In genomic region chrX:48468247-48468671, GRCh38 we compare ENCODE assay signal across 9 cellular contexts. TPM values are rescaled to one million over a fixed set of nuclear protein-coding genes. Genes with fewer than 3 reads are reported as not detected.
DNase-seq lines count a peak whose midpoint lies in the region; ATAC-seq and TF ChIP-seq lines count a peak whose summit lies in the region.
"Had no signal": no experiment of that assay in that cellular context is flagged by ENCODE, and none has a peak within 500 bp of the region (broad histone marks: within the 10 kb centered on the region; RNA-seq: fewer than 3 reads in every experiment).

No MANE protein-coding gene starts in this region.

- no peak for TF ChIP-seq EP300 in tibial nerve (IDR thresholded peaks at IDR 0.05)

- H3K4me3 ChIP-seq in tibial nerve: peak overlapping the region; percentile 13 to 41 (median 30)

- peak; percentile 96 for DNase-seq in NCI-H82 (lab: John Stamatoyannopoulos, UW)
- DNase-seq in activated naive CD8-positive, alpha-beta T cell treated with anti-CD3 and anti-CD28 coated beads, Interleukin-2, amount 50 U/mL, for 16 hours (ENCODE audit: low read depth, low spot score): peak; percentile 39
- no peak for DNase-seq in mesothelial cell of epicardium (ENCODE audit: low spot score in 2 of 2, unreplicated experiment in 2 of 2)
- no peak for DNase-seq in tibial nerve (ENCODE audit: low spot score in 2 of 2)
- DNase-seq in SW 1271 (lab: John Stamatoyannopoulos, UW): no peak
- DNase-seq in SKM-1 (lab: John Stamatoyannopoulos, UW; ENCODE audit: unreplicated experiment): no peak

- no peak for ATAC-seq in HG02588 (IDR thresholded peaks at IDR 0.05; ENCODE audit: unreplicated experiment)

- no peaks in the 10 kb centered on the region for H3K27me3 ChIP-seq in tibial nerve

- no peak for TF ChIP-seq CTCF in mesothelial cell of epicardium (IDR thresholded peaks at IDR 0.05; ENCODE audit: unreplicated experiment)
- TF ChIP-seq CTCF in tibial nerve (IDR thresholded peaks at IDR 0.05): no peak

- peaks cover 10% of the 10 kb centered on the region for H3K9me3 Mint-ChIP-seq in mesothelial cell of epicardium

- H3K9me3 ChIP-seq in tibial nerve: no peaks in the 10 kb centered on the region

- no peak overlapping the region for H3K27ac Mint-ChIP-seq in mesothelial cell of epicardium

- H3K4me1 ChIP-seq in tibial nerve: peaks cover 0 to 16% (median 0%) of the 10 kb centered on the region in 4 donors

- peak overlapping the region; percentile 60 for H3K4me3 Mint-ChIP-seq in mesothelial cell of epicardium

- H3K27me3 Mint-ChIP-seq in mesothelial cell of epicardium (ENCODE audit: low read depth): peaks cover 2% of the 10 kb centered on the region

- H3K27ac ChIP-seq in tibial nerve: no peak overlapping the region

- peaks cover 29% of the 10 kb centered on the region for H3K4me1 Mint-ChIP-seq in mesothelial cell of epicardium

- TF ChIP-seq POLR2A in GM19193 (IDR thresholded peaks at IDR 0.05; ENCODE audit: extremely low read depth, insufficient read depth, insufficient read length) (peak; percentile 6), tibial nerve (IDR thresholded peaks at IDR 0.05) (no peak)

- 4 to 32% methylated on average over 12 to 18 of the region's 18 CpGs for WGBS in tibial nerve, 2 donors

- no peaks in the 10 kb centered on the region for H3K36me3 Mint-ChIP-seq in mesothelial cell of epicardium

- H3K36me3 ChIP-seq in tibial nerve: no peaks in the 10 kb centered on the region

RNA-seq across cellular contexts. Expression of gene SLC38A5, which starts 1.8 kb away (rescaled TPM):
- total RNA-seq in mesothelial cell of epicardium (9.0 to 10.1 TPM (median 9.6 TPM) in 3 replicates), tibial nerve (10 to 100 TPM in 1 of 4 donors, 1 to 10 TPM in 3; 2.4 to 21.9 (median 4.5) TPM)

RNA-seq across cellular contexts. Expression of gene FTSJ1, which starts 7.7 kb away (rescaled TPM):
- total RNA-seq in mesothelial cell of epicardium (37.5 to 42.2 TPM (median 42.1 TPM) in 3 replicates), tibial nerve (10 to 100 TPM; 46.1 to 81.3 (median 51.0) TPM)

RNA-seq across cellular contexts. Expression of gene PORCN, which starts 40.5 kb away (rescaled TPM):
- total RNA-seq in mesothelial cell of epicardium (9.7 to 11.0 TPM (median 10.1 TPM) in 3 replicates), tibial nerve (10 to 100 TPM in 3 of 4 donors, 1 to 10 TPM in 1; 8.8 to 19.8 (median 16.1) TPM)

RNA-seq across cellular contexts. Expression of gene EBP, which starts 53.3 kb away (rescaled TPM):
- total RNA-seq in mesothelial cell of epicardium: 48.9 to 52.2 TPM (median 50.2 TPM) in 3 replicates
- 10 to 100 TPM; 21.1 to 29.2 (median 23.6) TPM for total RNA-seq in tibial nerve

RNA-seq across cellular contexts. Expression of gene SSX4B, which starts 56.5 kb away (rescaled TPM):
- not detected in 3 replicates for total RNA-seq in mesothelial cell of epicardium
- not detected for total RNA-seq in tibial nerve
- total RNA-seq: T-helper 1 cell treated with Interleukin-12 subunit alpha and Interleukin-12 subunit beta and Interleukin-4 antibody, amounts not matched to agents 30 ng/mL and 1 ng/mL, for 36 hours had no signal

Comparison
In these comparisons a context has a peak if more than half of its experiments do, and no peak if none do; other contexts are left out.
1. DNase-seq: peak in NCI-H82 (single experiment) and activated naive CD8-positive, alpha-beta T cell treated with anti-CD3 and anti-CD28 coated beads, Interleukin-2, amount 50 U/mL, for 16 hours (single experiment); none in mesothelial cell of epicardium (0 of 2), tibial nerve (0 of 2), SW 1271 (0 of 2) and SKM-1 (single experiment).